Comparison of ENCODE assay signal across 1 cellular context in genomic region chr7:101168412-101169049, GRCh38.
A peak's percentile ranks its signal among the peaks of the same experiment; 100 is the strongest.
TF ChIP-seq lines count a peak whose summit lies in the region.

No MANE protein-coding gene starts in this region.

TF ChIP-seq in HEK293, 187 proteins besides CTCF, POLR2A, EP300 and RAD21 (continued from another document):
- TF ChIP-seq, protein P1, sequence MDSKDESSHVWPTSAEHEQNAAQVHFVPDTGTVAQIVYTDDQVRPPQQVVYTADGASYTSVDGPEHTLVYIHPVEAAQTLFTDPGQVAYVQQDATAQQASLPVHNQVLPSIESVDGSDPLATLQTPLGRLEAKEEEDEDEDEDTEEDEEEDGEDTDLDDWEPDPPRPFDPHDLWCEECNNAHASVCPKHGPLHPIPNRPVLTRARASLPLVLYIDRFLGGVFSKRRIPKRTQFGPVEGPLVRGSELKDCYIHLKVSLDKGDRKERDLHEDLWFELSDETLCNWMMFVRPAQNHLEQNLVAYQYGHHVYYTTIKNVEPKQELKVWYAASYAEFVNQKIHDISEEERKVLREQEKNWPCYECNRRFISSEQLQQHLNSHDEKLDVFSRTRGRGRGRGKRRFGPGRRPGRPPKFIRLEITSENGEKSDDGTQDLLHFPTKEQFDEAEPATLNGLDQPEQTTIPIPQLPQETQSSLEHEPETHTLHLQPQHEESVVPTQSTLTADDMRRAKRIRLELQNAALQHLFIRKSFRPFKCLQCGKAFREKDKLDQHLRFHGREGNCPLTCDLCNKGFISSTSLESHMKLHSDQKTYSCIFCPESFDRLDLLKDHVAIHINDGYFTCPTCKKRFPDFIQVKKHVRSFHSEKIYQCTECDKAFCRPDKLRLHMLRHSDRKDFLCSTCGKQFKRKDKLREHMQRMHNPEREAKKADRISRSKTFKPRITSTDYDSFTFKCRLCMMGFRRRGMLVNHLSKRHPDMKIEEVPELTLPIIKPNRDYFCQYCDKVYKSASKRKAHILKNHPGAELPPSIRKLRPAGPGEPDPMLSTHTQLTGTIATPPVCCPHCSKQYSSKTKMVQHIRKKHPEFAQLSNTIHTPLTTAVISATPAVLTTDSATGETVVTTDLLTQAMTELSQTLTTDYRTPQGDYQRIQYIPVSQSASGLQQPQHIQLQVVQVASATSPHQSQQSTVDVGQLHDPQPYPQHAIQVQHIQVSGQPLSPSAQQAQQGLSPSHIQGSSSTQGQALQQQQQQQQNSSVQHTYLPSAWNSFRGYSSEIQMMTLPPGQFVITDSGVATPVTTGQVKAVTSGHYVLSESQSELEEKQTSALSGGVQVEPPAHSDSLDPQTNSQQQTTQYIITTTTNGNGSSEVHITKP (tag by site-specific recombination; IDR thresholded peaks at IDR 0.05), result peak; percentile 40; the same call in 1 of the 2 replicates
- TF ChIP-seq ZNF654 (tag by site-specific recombination; IDR thresholded peaks at IDR 0.05; ENCODE audit: low read depth) (no peak), PRDM1 (tag by site-specific recombination; IDR thresholded peaks at IDR 0.05) (peak; percentile 68; the same call in 1 of the 2 replicates), ZNF302 (tag by site-specific recombination; IDR thresholded peaks at IDR 0.05; ENCODE audit: low read depth) (no peak)
- TF ChIP-seq, protein P2, sequence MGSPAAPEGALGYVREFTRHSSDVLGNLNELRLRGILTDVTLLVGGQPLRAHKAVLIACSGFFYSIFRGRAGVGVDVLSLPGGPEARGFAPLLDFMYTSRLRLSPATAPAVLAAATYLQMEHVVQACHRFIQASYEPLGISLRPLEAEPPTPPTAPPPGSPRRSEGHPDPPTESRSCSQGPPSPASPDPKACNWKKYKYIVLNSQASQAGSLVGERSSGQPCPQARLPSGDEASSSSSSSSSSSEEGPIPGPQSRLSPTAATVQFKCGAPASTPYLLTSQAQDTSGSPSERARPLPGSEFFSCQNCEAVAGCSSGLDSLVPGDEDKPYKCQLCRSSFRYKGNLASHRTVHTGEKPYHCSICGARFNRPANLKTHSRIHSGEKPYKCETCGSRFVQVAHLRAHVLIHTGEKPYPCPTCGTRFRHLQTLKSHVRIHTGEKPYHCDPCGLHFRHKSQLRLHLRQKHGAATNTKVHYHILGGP (tag by site-specific recombination; IDR thresholded peaks at IDR 0.05), result no peak
- TF ChIP-seq, protein P3, sequence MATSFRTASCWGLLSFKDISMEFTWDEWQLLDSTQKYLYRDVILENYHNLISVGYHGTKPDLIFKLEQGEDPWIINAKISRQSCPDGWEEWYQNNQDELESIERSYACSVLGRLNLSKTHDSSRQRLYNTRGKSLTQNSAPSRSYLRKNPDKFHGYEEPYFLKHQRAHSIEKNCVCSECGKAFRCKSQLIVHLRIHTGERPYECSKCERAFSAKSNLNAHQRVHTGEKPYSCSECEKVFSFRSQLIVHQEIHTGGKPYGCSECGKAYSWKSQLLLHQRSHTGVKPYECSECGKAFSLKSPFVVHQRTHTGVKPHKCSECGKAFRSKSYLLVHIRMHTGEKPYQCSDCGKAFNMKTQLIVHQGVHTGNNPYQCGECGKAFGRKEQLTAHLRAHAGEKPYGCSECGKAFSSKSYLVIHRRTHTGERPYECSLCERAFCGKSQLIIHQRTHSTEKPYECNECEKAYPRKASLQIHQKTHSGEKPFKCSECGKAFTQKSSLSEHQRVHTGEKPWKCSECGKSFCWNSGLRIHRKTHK (tag by site-specific recombination; IDR thresholded peaks at IDR 0.05), result no peak
